Comparison of ENCODE assay signal across 11 cellular contexts in genomic region chr1:12614402-12615165, GRCh38. TPM values are rescaled to one million over a fixed set of nuclear protein-coding genes. Genes with fewer than 3 reads are reported as not detected.
DNase-seq lines count a peak whose midpoint lies in the region; ATAC-seq and TF ChIP-seq lines count a peak whose summit lies in the region.
"Had no signal": no experiment of that assay in that cellular context is flagged by ENCODE, and none has a peak within 500 bp of the region (broad histone marks: within the 10 kb centered on the region; RNA-seq: fewer than 3 reads in every experiment).

No MANE protein-coding gene starts in this region.

- TF ChIP-seq CTCF in right atrium auricular region (IDR thresholded peaks at IDR 0.05) = no peak

- H3K4me1 ChIP-seq in right atrium auricular region = peaks cover 0 to 44% of the 10 kb centered on the region in 2 donors
- peaks cover 24 to 36% of the 10 kb centered on the region in 2 donors for H3K4me1 ChIP-seq in naive thymus-derived CD4-positive, alpha-beta T cell (ENCODE audit: control insufficient read depth in 2 of 2, insufficient read depth in 2 of 2, low read length in 2 of 2)

- H3K4me1 Mint-ChIP-seq in naive thymus-derived CD4-positive, alpha-beta T cell = peaks cover 55 to 74% (median 71%) of the 10 kb centered on the region in 7 donors

- intact Hi-C loops in Right ventricle myocardium superior (cut with DNase I) = loop anchor here (5.0 kb wide), 2 partner anchors 137 to 207 kb away; no protein-coding TSS in a partner anchor
- intact Hi-C loops in naive thymus-derived CD4-positive, alpha-beta T cell (cut with micrococcal nuclease) = loop anchor here (5.0 to 10.0 kb wide), 7 partner anchors 140 to 810 kb away; partner anchors contain the start of genes CLCN6 (in 1 of the 2), MTHFR (in 1 of the 2), TNFRSF1B (in 1 of the 2) and VPS13D (in 1 of the 2)

- peaks cover 0 to 10% (median 0%) of the 10 kb centered on the region in 11 donors for H3K9me3 Mint-ChIP-seq in naive thymus-derived CD4-positive, alpha-beta T cell

- CTCF ChIA-PET in naive thymus-derived CD4-positive, alpha-beta T cell (lab: Charles Lee) = interaction anchor here (0.6 to 8.1 kb wide), 5 partner anchors 13 to 207 kb away, joined by 3 to 110 read pairs (median 4); no protein-coding TSS in a partner anchor

- no peaks in the 10 kb centered on the region for H3K9me3 ChIP-seq in right atrium auricular region
- no peaks in the 10 kb centered on the region for H3K9me3 ChIP-seq in naive thymus-derived CD4-positive, alpha-beta T cell (ENCODE audit: control insufficient read depth in 2 of 3, low read length in 3 of 3)

- no peaks in the 10 kb centered on the region for H3K27me3 ChIP-seq in right atrium auricular region
- H3K27me3 ChIP-seq in naive thymus-derived CD4-positive, alpha-beta T cell (ENCODE audit: control insufficient read depth in 2 of 2, insufficient read depth in 2 of 2, low read length in 2 of 2) = no peaks in the 10 kb centered on the region

- ATAC-seq in Right ventricle myocardium superior (ENCODE audit: poor library complexity) = no peak
- no peak for ATAC-seq in naive thymus-derived CD4-positive, alpha-beta T cell
- ATAC-seq in GM18861 (IDR thresholded peaks at IDR 0.05; ENCODE audit: unreplicated experiment) = no peak

- H3K27me3 Mint-ChIP-seq in naive thymus-derived CD4-positive, alpha-beta T cell = peaks cover 0 to 12% (median 0%) of the 10 kb centered on the region in 5 donors

- POLR2A ChIA-PET in naive thymus-derived CD4-positive, alpha-beta T cell (lab: Charles Lee) = interaction anchor here (2.0 to 7.4 kb wide), 3 partner anchors 13 to 229 kb away, joined by 10 to 204 read pairs (median 15); no protein-coding TSS in a partner anchor

- no peak for DNase-seq in right atrium auricular region (ENCODE audit: low spot score)
- no peak for DNase-seq in Right ventricle myocardium superior
- no peak for DNase-seq in naive thymus-derived CD4-positive, alpha-beta T cell
- DNase-seq in NCI-H1436 (lab: John Stamatoyannopoulos, UW) = no peak
- DNase-seq in ureter (ENCODE audit: low spot score) = no peak
- DNase-seq in mesenteric fat pad (ENCODE audit: low spot score) = no peak
- DNase-seq: DMS79 treated with DMSO at 0.1 percent for 48 hours had no signal

- H3K27ac ChIP-seq in right atrium auricular region (peak overlapping the region; percentile 96 to 97), cingulate gyrus (ENCODE audit: low read depth, low read length) (peak overlapping the region; percentile 91)
- peak overlapping the region; percentile 86 for H3K27ac ChIP-seq in naive thymus-derived CD4-positive, alpha-beta T cell (ENCODE audit: low read depth, low read length)

- H3K27ac Mint-ChIP-seq in naive thymus-derived CD4-positive, alpha-beta T cell = peak overlapping the region in 8 of 9 donors; percentile 78 to 98 (median 93)

- H3K36me3 Mint-ChIP-seq in naive thymus-derived CD4-positive, alpha-beta T cell = peaks cover 3 to 41% (median 9%) of the 10 kb centered on the region in 5 donors

- peaks cover 5% of the 10 kb centered on the region for H3K36me3 ChIP-seq in right atrium auricular region
- H3K36me3 ChIP-seq in naive thymus-derived CD4-positive, alpha-beta T cell (ENCODE audit: control insufficient read depth in 2 of 3, insufficient read depth in 3 of 3, low read length in 3 of 3) = peaks cover 0 to 11% (median 0%) of the 10 kb centered on the region in 3 experiments

- H3K4me3 Mint-ChIP-seq in naive thymus-derived CD4-positive, alpha-beta T cell = peak overlapping the region; percentile 90 to 99 (median 99)

- peak overlapping the region; percentile 75 to 76 for H3K4me3 ChIP-seq in right atrium auricular region
- H3K4me3 ChIP-seq in naive thymus-derived CD4-positive, alpha-beta T cell (ENCODE audit: low read length) = peak overlapping the region; percentile 81

RNA-seq across cellular contexts. Expression of gene DHRS3, which starts 3.4 kb away (rescaled TPM):
- total RNA-seq in right atrium auricular region (10 to 100 TPM; 50.4 to 78.9 TPM), Right ventricle myocardium superior (84.7 TPM), ureter (237 TPM), mesenteric fat pad (495 TPM)
- total RNA-seq in naive thymus-derived CD4-positive, alpha-beta T cell = 100 to 1,000 TPM in 2 of 5 experiments, 10 to 100 TPM in 3; 60.2 to 115 (median 74.7) TPM
- polyA plus RNA-seq in naive thymus-derived CD4-positive, alpha-beta T cell = 10 to 100 TPM; 39.9 to 44.9 TPM

RNA-seq across cellular contexts. Expression of gene AADACL4, which starts 29.3 kb away (rescaled TPM):
- total RNA-seq in right atrium auricular region = not detected
- not detected for total RNA-seq in Right ventricle myocardium superior
- not detected for total RNA-seq in naive thymus-derived CD4-positive, alpha-beta T cell
- not detected for polyA plus RNA-seq in naive thymus-derived CD4-positive, alpha-beta T cell
- total RNA-seq in ureter = not detected
- not detected for total RNA-seq in mesenteric fat pad
- total RNA-seq: glomerular endothelial cell, NCI-H460 had no signal
